In genomic region chr16:69187891-69188451, GRCh38 we compare ENCODE assay signal across 8 cellular contexts. TPM values are rescaled to one million over a fixed set of nuclear protein-coding genes. Genes with fewer than 3 reads are reported as not detected.
A peak's percentile ranks its signal among the peaks of the same experiment; 100 is the strongest.
DNase-seq lines count a peak whose midpoint lies in the region; ATAC-seq and TF ChIP-seq lines count a peak whose summit lies in the region.

No MANE protein-coding gene starts in this region.

- no peaks in the 10 kb centered on the region for H3K36me3 Mint-ChIP-seq in glutamatergic neuron (ENCODE audit: unreplicated experiment)

- H3K9me3 Mint-ChIP-seq in glutamatergic neuron (ENCODE audit: unreplicated experiment), result peaks cover 3% of the 10 kb centered on the region

- H3K36me3 ChIP-seq in ACC112 (ENCODE audit: insufficient read depth, low read length) (no peaks in the 10 kb centered on the region), PC-3 (ENCODE audit: low read depth, low read length) (no peaks in the 10 kb centered on the region)

- no peaks in the 10 kb centered on the region for H3K9me3 ChIP-seq in PC-3 (ENCODE audit: low read length)

- no peaks in the 10 kb centered on the region for H3F3A ChIP-seq in PC-3 (ENCODE audit: low read length, unreplicated experiment)

- peaks cover 30% of the 10 kb centered on the region for H4K20me1 ChIP-seq in PC-3 (ENCODE audit: low read length)

- H3K4me1 ChIP-seq in ACC112 (ENCODE audit: control insufficient read depth, insufficient read depth, low read length, unreplicated experiment) (peaks cover 36% of the 10 kb centered on the region), PC-3 (ENCODE audit: insufficient read depth, low read length) (peaks cover 39% of the 10 kb centered on the region)

- peak overlapping the region; percentile 89 for H3K4me3 ChIP-seq in ACC112 (ENCODE audit: low read depth, low read length)
- peak overlapping the region; percentile 79 for H3K4me3 ChIP-seq in PC-3 (ENCODE audit: low read length)

- peaks cover 2% of the 10 kb centered on the region for H3K27me3 Mint-ChIP-seq in glutamatergic neuron (ENCODE audit: unreplicated experiment)

- peaks cover 49% of the 10 kb centered on the region for H3K79me2 ChIP-seq in ACC112 (ENCODE audit: control insufficient read depth, insufficient read depth, low read length, unreplicated experiment)
- H3K79me2 ChIP-seq in PC-3 (ENCODE audit: low read length), result peaks cover 56% of the 10 kb centered on the region

- intact Hi-C loops in PC-3 (cut with micrococcal nuclease), result loop anchor here (1.0 to 5.0 kb wide), 4 partner anchors 9 to 55 kb away; partner anchors contain the start of genes CHTF8 and UTP4

- H2AFZ ChIP-seq in ACC112 (ENCODE audit: low read length, unreplicated experiment) (no peak overlapping the region), PC-3 (ENCODE audit: low read length) (peak overlapping the region; percentile 46; the same call in 1 of the 2 replicates)

- no peak overlapping the region for H3K27ac ChIP-seq in ACC112 (ENCODE audit: low read depth, low read length)
- H3K27ac ChIP-seq in PC-3 (ENCODE audit: low read length), result peak overlapping the region; percentile 6; the same call in 1 of the 2 replicates

- H3K27ac Mint-ChIP-seq in glutamatergic neuron (ENCODE audit: unreplicated experiment), result peak overlapping the region; percentile 87

- peak overlapping the region; percentile 88 for H3K4me3 Mint-ChIP-seq in glutamatergic neuron (ENCODE audit: unreplicated experiment)

- peak; percentile 7 for ATAC-seq in GM19467 (IDR thresholded peaks at IDR 0.05; ENCODE audit: unreplicated experiment)
- no peak for ATAC-seq in PC-3

- H3K4me2 ChIP-seq in PC-3 (ENCODE audit: low read length), result peak overlapping the region; percentile 86

- CTCF ChIA-PET in PC-3 (lab: Charles Lee), result no interaction called here

- no peaks in the 10 kb centered on the region for H3K9me2 ChIP-seq in PC-3 (replicated peaks; ENCODE audit: low read length)

- no peak for TF ChIP-seq CTCF in PC-3 (conservative IDR thresholded peaks at IDR 0.05; ENCODE audit: low read depth, low read length)
- TF ChIP-seq CTCF in glutamatergic neuron (IDR thresholded peaks at IDR 0.05; ENCODE audit: partially characterized antibody, unreplicated experiment), result no peak

- DNase-seq in PC-3 (peak; percentile 36), glutamatergic neuron (peak; percentile 23), occipital lobe (lab: John Stamatoyannopoulos, UW) (peak; percentile 46), DMS153 (lab: John Stamatoyannopoulos, UW) (no peak), SIG-M5 treated with dmso at 0.1 percent for 504 hours (lab: John Stamatoyannopoulos, UW; ENCODE audit: unreplicated experiment) (no peak)
- peak; percentile 8 for DNase-seq in activated gamma-delta T cell treated with anti-CD3 and anti-CD28 coated beads, Interleukin-2, amount 50 U/mL, for 16 hours (ENCODE audit: low read depth)

- TSS peak; percentile 18 for BruUV-seq in PC-3 (replicated peaks; lab: Mats Ljungman, UMichigan)

- peak overlapping the region; percentile 86 for H3K9ac ChIP-seq in PC-3 (ENCODE audit: low read length)

- peaks cover 20% of the 10 kb centered on the region for H3K4me1 Mint-ChIP-seq in glutamatergic neuron (ENCODE audit: low read depth, unreplicated experiment)

- H3K27me3 ChIP-seq in ACC112 (ENCODE audit: insufficient read depth, low read length) (no peaks in the 10 kb centered on the region), PC-3 (ENCODE audit: low read length) (no peaks in the 10 kb centered on the region)

- POLR2A ChIA-PET in PC-3 (lab: Charles Lee; ENCODE audit: unreplicated experiment), result interaction anchor here (0.7 kb wide), 1 partner anchor 34 kb away, joined by 3 read pairs; no protein-coding TSS in a partner anchor

RNA-seq across cellular contexts. Expression of gene SNTB2, which starts 1.0 kb away (rescaled TPM):
- 40.4 and 62.6 TPM in 2 replicates for total RNA-seq in PC-3 (2014; rRNA removed)
- 26.8 TPM for total RNA-seq in glutamatergic neuron (ENCODE audit: unreplicated experiment)
- total RNA-seq in occipital lobe, result 8.9 TPM

RNA-seq across cellular contexts. Expression of gene UTP4, which starts 55.5 kb away (rescaled TPM):
- total RNA-seq in PC-3 (2014; rRNA removed), result 26.4 and 26.9 TPM in 2 replicates
- 70.7 TPM for total RNA-seq in glutamatergic neuron (ENCODE audit: unreplicated experiment)
- total RNA-seq in occipital lobe, result 30.9 TPM

RNA-seq across cellular contexts. Expression of gene CHTF8, which starts 55.6 kb away (rescaled TPM):
- total RNA-seq in PC-3 (2014; rRNA removed) (45.9 and 54.7 TPM in 2 replicates), glutamatergic neuron (ENCODE audit: unreplicated experiment) (116 TPM), occipital lobe (37.7 TPM)

Comparison
In these comparisons a context has a peak if more than half of its experiments do, and no peak if none do; other contexts are left out.
1. DNase-seq: peak in PC-3 (single experiment), activated gamma-delta T cell treated with anti-CD3 and anti-CD28 coated beads, Interleukin-2, amount 50 U/mL, for 16 hours (single experiment), glutamatergic neuron (single experiment) and occipital lobe (single experiment); none in DMS153 (single experiment) and SIG-M5 treated with dmso at 0.1 percent for 504 hours (single experiment).